In genomic region chr7:51316666-51317581, GRCh38 we compare ENCODE assay signal across 8 cellular contexts. TPM values are rescaled to one million over a fixed set of nuclear protein-coding genes. Genes with fewer than 3 reads are reported as not detected.
DNase-seq lines count a peak whose midpoint lies in the region; ATAC-seq and TF ChIP-seq lines count a peak whose summit lies in the region.

Gene COBL, minus strand, starts transcription at chr7:51316809. Its CDS starts 176 bp downstream, at chr7:51316633.

- peak within 1 kb of the TSS; percentile 48 for H3K14ac ChIP-seq in trophoblast cell (ENCODE audit: low read length)

- peak within 1 kb of the TSS; percentile 23 for H2AFZ ChIP-seq in trophoblast cell (ENCODE audit: insufficient read depth, low read length, poor library complexity)

- H4K91ac ChIP-seq in trophoblast cell (ENCODE audit: low read depth, low read length) = peak within 1 kb of the TSS; percentile 37

- no peak for ATAC-seq in activated B cell treated with CpG ODN at 0.5 μM for 24 hours (ENCODE audit: low read depth)
- peak; percentile 25 to 73 (median 53) for ATAC-seq in heart right ventricle
- no peak for ATAC-seq in GM21576 (IDR thresholded peaks at IDR 0.05; ENCODE audit: unreplicated experiment)

- peaks cover 31% of the 10 kb centered on the region for H3K27me3 Mint-ChIP-seq in activated B cell treated with CpG ODN at 0.5 μM for 24 hours

- no peak within 1 kb of the TSS for H4K12ac ChIP-seq in trophoblast cell (ENCODE audit: low read depth, low read length)

- H2BK12ac ChIP-seq in trophoblast cell (ENCODE audit: low read length) = no peak within 1 kb of the TSS

- peak within 1 kb of the TSS; percentile 37 for H3K9ac ChIP-seq in trophoblast cell (ENCODE audit: low read length)

- POLR2A ChIA-PET in activated B cell treated with CpG ODN at 0.5 μM for 24 hours (lab: Charles Lee) = no interaction called here

- H3K36me3 ChIP-seq in heart right ventricle (no peaks in the 10 kb centered on the region), trophoblast cell (ENCODE audit: control insufficient read depth in 1 of 2, insufficient read depth in 2 of 2, low read length in 2 of 2) (no peaks in the 10 kb centered on the region)
- no peaks in the 10 kb centered on the region for H3K36me3 ChIP-seq in effector memory CD4-positive, alpha-beta T cell (ENCODE audit: control insufficient read depth, insufficient read depth, low read length)

- CTCF ChIA-PET in activated B cell treated with CpG ODN at 0.5 μM for 24 hours (lab: Charles Lee) = no interaction called here

- no peak within 1 kb of the TSS for H3K27ac Mint-ChIP-seq in activated B cell treated with CpG ODN at 0.5 μM for 24 hours

- peak within 1 kb of the TSS; percentile 57 for H3K4me3 Mint-ChIP-seq in activated B cell treated with CpG ODN at 0.5 μM for 24 hours

- in situ Hi-C loops in KBM-7 (cut with MboI; ENCODE audit: low pct_unique_long_range_greater_than_20kb, low sequenced_read_pairs) = no loop called here

- H3K27ac ChIP-seq in heart right ventricle = peak within 1 kb of the TSS; percentile 44 to 80 (median 74)
- H3K27ac ChIP-seq in trophoblast cell (ENCODE audit: low read depth, low read length) = no peak within 1 kb of the TSS
- no peak within 1 kb of the TSS for H3K27ac ChIP-seq in effector memory CD4-positive, alpha-beta T cell (ENCODE audit: insufficient read depth, low read length, poor library complexity, severe bottlenecking)

- peaks cover 4% of the 10 kb centered on the region for H3K79me2 ChIP-seq in trophoblast cell (ENCODE audit: control insufficient read depth, insufficient read depth, low read length, poor library complexity)

- H4K8ac ChIP-seq in trophoblast cell (ENCODE audit: low read depth, low read length) = peak within 1 kb of the TSS; percentile 47

- H3K4me1 ChIP-seq in heart right ventricle (peaks cover 0 to 23% (median 7%) of the 10 kb centered on the region in 9 donors), trophoblast cell (ENCODE audit: control insufficient read depth in 1 of 2, insufficient read depth in 2 of 2, low read length in 2 of 2) (peaks cover 6% of the 10 kb centered on the region in 2 experiments)
- H3K4me1 ChIP-seq in effector memory CD4-positive, alpha-beta T cell (ENCODE audit: control insufficient read depth, insufficient read depth, low read length, poor library complexity, severe bottlenecking) = no peaks in the 10 kb centered on the region

- H3K36me3 Mint-ChIP-seq in activated B cell treated with CpG ODN at 0.5 μM for 24 hours (ENCODE audit: low read depth) = no peaks in the 10 kb centered on the region

- H2BK5ac ChIP-seq in trophoblast cell (ENCODE audit: low read depth, low read length, poor library complexity) = no peak within 1 kb of the TSS

- peaks cover 0 to 55% (median 22%) of the 10 kb centered on the region in 7 donors for H3K27me3 ChIP-seq in heart right ventricle
- no peaks in the 10 kb centered on the region for H3K27me3 ChIP-seq in trophoblast cell (ENCODE audit: insufficient read depth, low read length)
- peaks cover 6% of the 10 kb centered on the region for H3K27me3 ChIP-seq in effector memory CD4-positive, alpha-beta T cell (replicated peaks; ENCODE audit: control insufficient read depth, insufficient read depth, low read length, poor library complexity, severe bottlenecking)

- H2BK120ac ChIP-seq in trophoblast cell (ENCODE audit: insufficient read depth, low read length, poor library complexity) = no peak within 1 kb of the TSS

- peaks cover 15% of the 10 kb centered on the region for H3K4me1 Mint-ChIP-seq in activated B cell treated with CpG ODN at 0.5 μM for 24 hours

- peak; percentile 36 for DNase-seq in DMS153 (lab: John Stamatoyannopoulos, UW)
- DNase-seq in DMS153 treated with DMSO at 0.1 percent for 48 hours (lab: John Stamatoyannopoulos, UW; ENCODE audit: unreplicated experiment) = no peak
- no peak for DNase-seq in activated B cell treated with CpG ODN at 0.5 μM for 24 hours
- DNase-seq in heart right ventricle = peak; percentile 26 to 36
- peak; percentile 37 to 56 for DNase-seq in trophoblast cell
- no peak for DNase-seq in effector memory CD4-positive, alpha-beta T cell
- no peak for DNase-seq in KBM-7

- peak within 1 kb of the TSS; percentile 72 for H3K18ac ChIP-seq in trophoblast cell (ENCODE audit: low read length)

- H3K4me2 ChIP-seq in trophoblast cell (ENCODE audit: low read length) = peak within 1 kb of the TSS; percentile 85

- TF ChIP-seq CTCF in activated B cell treated with CpG ODN at 0.5 μM for 24 hours (IDR thresholded peaks at IDR 0.05) (no peak), heart right ventricle (IDR thresholded peaks at IDR 0.05) (no peak)

- H3K9me3 ChIP-seq in heart right ventricle = no peaks in the 10 kb centered on the region
- no peaks in the 10 kb centered on the region for H3K9me3 ChIP-seq in trophoblast cell (ENCODE audit: insufficient read depth, low read depth, low read length)
- no peaks in the 10 kb centered on the region for H3K9me3 ChIP-seq in effector memory CD4-positive, alpha-beta T cell (ENCODE audit: control insufficient read depth, low read length)

- H3K23ac ChIP-seq in trophoblast cell (ENCODE audit: low read length) = no peak within 1 kb of the TSS

- no peak within 1 kb of the TSS for H2AK5ac ChIP-seq in trophoblast cell (ENCODE audit: low read length)

- peaks cover 5% of the 10 kb centered on the region for H3K79me1 ChIP-seq in trophoblast cell (ENCODE audit: low read length)

- H3K9me3 Mint-ChIP-seq in activated B cell treated with CpG ODN at 0.5 μM for 24 hours = no peaks in the 10 kb centered on the region

- WGBS in heart right ventricle, 2 donors = 2 to 4% methylated on average over 79 to 94 of the region's 94 CpGs
- no CpG with 5 or more reads among the region's 94 CpGs for WGBS in trophoblast cell (ENCODE audit: extremely low coverage, insufficient coverage, insufficient read length)

- intact Hi-C loops in activated B cell treated with CpG ODN at 0.5 μM for 24 hours (cut with micrococcal nuclease) = no loop called here
- intact Hi-C loops in heart right ventricle (cut with DNase I) = loop anchor here in 2 of 10 donors (5.0 kb wide), 2 partner anchors 35 to 40 kb away; no protein-coding TSS in a partner anchor

- H3K4ac ChIP-seq in trophoblast cell (ENCODE audit: low read depth, low read length) = peak within 1 kb of the TSS; percentile 27

- peak within 1 kb of the TSS; percentile 49 to 71 (median 64) for H3K4me3 ChIP-seq in heart right ventricle
- H3K4me3 ChIP-seq in trophoblast cell (ENCODE audit: low read depth, low read length) = peak within 1 kb of the TSS; percentile 80
- no peak within 1 kb of the TSS for H3K4me3 ChIP-seq in effector memory CD4-positive, alpha-beta T cell (ENCODE audit: insufficient read depth, low read depth, low read length, poor library complexity, severe bottlenecking)

RNA-seq across cellular contexts. Expression of gene COBL, which starts in this region (rescaled TPM):
- total RNA-seq in activated B cell treated with CpG ODN at 0.5 μM for 24 hours (not detected in 2 replicates), heart right ventricle (100 to 1,000 TPM in 2 of 10 donors, 10 to 100 TPM in 8; 60.3 to 109 (median 90.6) TPM)
- polyA plus RNA-seq in heart right ventricle = 10 to 100 TPM; 15.5 to 25.6 TPM
- 21.2 and 22.2 TPM in 2 replicates for polyA plus RNA-seq in trophoblast cell (2013)

Comparison
In these comparisons a context has a peak if more than half of its experiments do, and no peak if none do; other contexts are left out.
1. RNA of gene COBL (total RNA-seq): 60.3 to 109 TPM in heart right ventricle; not detected in activated B cell treated with CpG ODN at 0.5 μM for 24 hours; every median in the first group is over 10 times any median in the second.
2. DNase-seq: peak in DMS153 (single experiment), heart right ventricle (2 of 2) and trophoblast cell (2 of 2); none in DMS153 treated with DMSO at 0.1 percent for 48 hours (single experiment), activated B cell treated with CpG ODN at 0.5 μM for 24 hours (single experiment), effector memory CD4-positive, alpha-beta T cell (0 of 3) and KBM-7 (single experiment).
3. ATAC-seq: peak in heart right ventricle (8 of 8); none in activated B cell treated with CpG ODN at 0.5 μM for 24 hours (single experiment) and GM21576 (single experiment).
4. H3K27ac ChIP-seq: peak in heart right ventricle (10 of 10); none in trophoblast cell (single experiment) and effector memory CD4-positive, alpha-beta T cell (single experiment).